ENCODE assay signal across 13 cellular contexts in the genomic region with DNA sequence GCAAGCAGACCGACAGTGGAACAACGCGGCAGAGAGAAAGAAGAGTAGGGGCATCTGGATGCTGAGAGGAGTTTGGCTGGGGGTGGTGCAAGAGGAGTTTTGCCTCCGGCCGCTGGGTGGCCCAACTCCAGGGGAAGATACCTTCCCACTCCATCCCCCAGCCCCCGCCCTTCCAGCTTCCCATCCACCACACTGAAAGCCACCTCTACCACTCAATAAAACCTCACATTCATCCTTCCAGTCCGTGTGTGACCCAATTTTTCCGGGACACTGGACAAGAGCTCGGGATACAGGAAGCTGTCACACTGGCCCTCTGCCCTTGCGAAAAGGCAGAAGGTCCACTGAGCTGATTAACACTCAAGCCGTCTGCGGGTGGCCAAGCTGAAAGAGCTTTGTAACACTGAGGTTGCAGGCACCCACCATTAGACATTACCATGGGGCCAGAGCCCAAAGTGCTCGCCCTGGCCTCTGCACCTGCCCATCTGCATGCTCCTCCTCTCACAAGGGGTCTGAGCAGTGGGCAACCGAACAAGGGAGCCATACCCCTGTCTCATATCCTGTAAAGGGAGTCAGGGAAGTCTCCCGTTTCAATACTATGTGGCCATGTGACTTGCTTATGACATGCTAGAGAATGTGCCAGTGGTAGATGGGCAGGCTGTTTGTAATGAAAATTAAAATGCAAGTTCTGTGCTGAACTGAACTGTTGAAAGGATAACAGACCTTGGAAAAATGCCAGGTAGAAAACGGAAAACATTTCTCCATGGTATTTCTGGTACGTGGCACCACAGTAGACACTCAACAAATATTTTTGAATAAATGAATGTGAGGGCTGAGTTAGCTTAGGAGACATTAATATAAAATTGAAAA.
DNase-seq lines count a peak whose midpoint lies in the region; ATAC-seq, FAIRE-seq and TF ChIP-seq lines count a peak whose summit lies in the region.
"Had no signal": no experiment of that assay in that cellular context is flagged by ENCODE, and none has a peak within 500 bp of the region (broad histone marks: within the 10 kb centered on the region; RNA-seq: fewer than 3 reads in every experiment).

No MANE protein-coding gene starts in this region.

- peak in 1 of 2 experiments; percentile 30; a peak in 1 of 3 replicates for TF ChIP-seq POLR2A in H1 (IDR thresholded peaks at IDR 0.05; ENCODE audit: control extremely low read depth in 1 of 2, low read depth in 2 of 2, low read length in 2 of 2)

- no peak for TF ChIP-seq EP300 in H1 (IDR thresholded peaks at IDR 0.05; ENCODE audit: borderline replicate concordance in 1 of 2, low read depth in 2 of 2, low read length in 2 of 2)

- CTCF ChIA-PET in H1 (lab: Charles Lee; ENCODE audit: partially characterized antibody), result interaction anchor here (0.6 to 2.0 kb wide), 7 partner anchors 11 to 262 kb away, joined by 3 to 5 read pairs (median 3); no protein-coding TSS in a partner anchor

- H3K23me2 ChIP-seq in H1 (ENCODE audit: low read depth, low read length), result no peaks in the 10 kb centered on the region

- peak overlapping the region; percentile 76 for H2BK12ac ChIP-seq in H1 (ENCODE audit: low read depth, low read length)

- peak overlapping the region; percentile 84; the same call in 1 of the 2 replicates for H2BK5ac ChIP-seq in H1 (ENCODE audit: low read depth, low read length)

- H4K5ac ChIP-seq in H1 (ENCODE audit: insufficient read length, low read depth, low read length), result peak overlapping the region; percentile 16

- H3K79me1 ChIP-seq in H1 (ENCODE audit: low read depth, low read length), result no peaks in the 10 kb centered on the region

- peak overlapping the region; percentile 94 for H4K91ac ChIP-seq in H1 (replicated peaks; ENCODE audit: insufficient read length, low read length)

- FAIRE-seq in H1 (lab: Jason Lieb, UNC), result no peak
- FAIRE-seq in frontal cortex (lab: Jason Lieb, UNC), result no peak

- no peaks in the 10 kb centered on the region for H3K9me3 ChIP-seq in H1 (ENCODE audit: insufficient read depth in 2 of 2, low read depth in 1 of 2, low read length in 1 of 2)
- no peaks in the 10 kb centered on the region for H3K9me3 ChIP-seq in thoracic aorta
- H3K9me3 ChIP-seq: Caco-2 had no signal

- DNase-seq in RPMI7951 (ENCODE audit: low read depth) (peak; percentile 72), H1 (ENCODE audit: low read depth in 1 of 2, low spot score in 2 of 2) (peak; percentile 33 to 73), iris pigment epithelial cell (ENCODE audit: low read depth) (peak; percentile 53), thoracic aorta (ENCODE audit: low spot score) (no peak), frontal cortex (ENCODE audit: low spot score in 2 of 2) (no peak), GF-D8 (lab: John Stamatoyannopoulos, UW) (no peak)
- DNase-seq: activated CD4-positive, alpha-beta T cell treated with anti-CD3 and anti-CD28 coated beads, Interleukin-2, amount 10 ng/mL, durations not matched to agents 24 days and 14 days; activated T-cell treated with anti-CD3 and anti-CD28 coated beads, Interleukin-2, amount 50 U/mL, for 48 hours; Caco-2; immature natural killer cell; naive B cell; PC-3 had no signal

- no peak overlapping the region for H3K56ac ChIP-seq in H1 (replicated peaks; ENCODE audit: insufficient read length, low read depth, low read length)

- no peak overlapping the region for H2AK5ac ChIP-seq in H1 (ENCODE audit: low read depth, low read length)

- TF ChIP-seq RAD21 in H1 (IDR thresholded peaks at IDR 0.05 in 1 of 2, conservative IDR thresholded peaks at IDR 0.05 in 1 of 2; ENCODE audit: low read depth in 2 of 2, low read length in 2 of 2), result peak; percentile 45

- peak overlapping the region; percentile 93; the same call in 1 of the 2 replicates for H2BK15ac ChIP-seq in H1 (ENCODE audit: low read length)

- WGBS in H1 (ENCODE audit: extremely low coverage in 1 of 2, insufficient coverage in 1 of 2, insufficient read length in 1 of 2, insufficient replicate concordance in 2 of 2, low coverage in 1 of 2, low lambda C conversion rate in 2 of 2, missing lambda C conversion rate in 1 of 2), 2 experiments, result 44% methylated on average over 17 of the region's 17 CpGs; no CpG with 5 or more reads in 1 of the 2 experiments

- no peak overlapping the region for H3K23ac ChIP-seq in H1 (ENCODE audit: insufficient read length)

- ATAC-seq in thoracic aorta (ENCODE audit: insufficient number of reproducible peaks, low FRiP score, low read depth) (no peak), GM18868 (IDR thresholded peaks at IDR 0.05; ENCODE audit: unreplicated experiment) (no peak)
- ATAC-seq: PC-3 had no signal

- peak overlapping the region; percentile 99 for H2AFZ ChIP-seq in H1 (ENCODE audit: low read length)

- no peak overlapping the region; the same call in 1 of the 2 replicates for H4K8ac ChIP-seq in H1 (ENCODE audit: extremely low read depth, insufficient read depth, low read length)

- H3K36me3 ChIP-seq in H1 (ENCODE audit: control insufficient read depth in 2 of 4, insufficient read depth in 4 of 4, low read length in 3 of 4) (no peaks in the 10 kb centered on the region), thoracic aorta (no peaks in the 10 kb centered on the region)

- H3K27ac ChIP-seq in H1 (ENCODE audit: low read depth, low read length), result peak overlapping the region; percentile 41; the same call in 1 of the 2 replicates
- peak overlapping the region; percentile 54 to 68 for H3K27ac ChIP-seq in thoracic aorta

- H3K4me1 ChIP-seq in H1 (replicated peaks in 1 of 4; ENCODE audit: control insufficient read depth in 3 of 4, insufficient read depth in 4 of 4, low read length in 3 of 4), result peaks cover 3 to 9% (median 4%) of the 10 kb centered on the region in 4 experiments; a peak in 5 of 7 replicates
- peaks cover 10 to 45% of the 10 kb centered on the region in 2 donors for H3K4me1 ChIP-seq in thoracic aorta (ENCODE audit: control insufficient read depth in 1 of 2, low read depth in 2 of 2)

- H2BK20ac ChIP-seq in H1 (ENCODE audit: low read length), result peak overlapping the region; percentile 87; the same call in 1 of the 2 replicates

- POLR2A ChIA-PET in H1 (lab: Charles Lee; ENCODE audit: partially characterized antibody), result interaction anchor here (0.8 kb wide), 1 partner anchor 53 kb away, joined by 3 read pairs; no protein-coding TSS in a partner anchor

- no peaks in the 10 kb centered on the region for H4K20me1 ChIP-seq in H1 (replicated peaks in 1 of 2; ENCODE audit: control insufficient read depth in 1 of 2, insufficient read depth in 2 of 2, low read length in 2 of 2)

- peak overlapping the region in 2 of 4 experiments; percentile 8 to 41; a peak in 4 of 8 replicates for H3K4me3 ChIP-seq in H1 (ENCODE audit: extremely low read depth in 1 of 4, insufficient read depth in 2 of 4, low read depth in 3 of 4, low read length in 4 of 4)
- H3K4me3 ChIP-seq in thoracic aorta, result no peak overlapping the region

- H3K9ac ChIP-seq in H1 (replicated peaks in 1 of 4; ENCODE audit: extremely low read depth in 1 of 4, low read depth in 3 of 4, low read length in 3 of 4), result 0 out of 7 replicates have a peak overlapping the region, but pooled peaks of 1 of the 4 experiments have one; percentile 15

- H3K18ac ChIP-seq in H1 (ENCODE audit: extremely low read depth, low read length), result peak overlapping the region; percentile 68

- H3K27me3 ChIP-seq in H1 (replicated peaks in 1 of 4; ENCODE audit: control insufficient read depth in 3 of 4, extremely low read depth in 1 of 4, insufficient read depth in 3 of 4, low read length in 3 of 4) (no peaks in the 10 kb centered on the region), thoracic aorta (replicated peaks; ENCODE audit: insufficient read depth) (no peaks in the 10 kb centered on the region)

- no peak overlapping the region for H3K14ac ChIP-seq in H1 (ENCODE audit: insufficient read length)

- no peaks in the 10 kb centered on the region for H3K79me2 ChIP-seq in H1 (ENCODE audit: control insufficient read depth in 1 of 2, insufficient read depth in 2 of 2, low read length in 2 of 2)

- peak overlapping the region; percentile 17 to 59 for H3K4me2 ChIP-seq in H1 (ENCODE audit: insufficient read depth in 1 of 2, low read depth in 2 of 2, low read length in 2 of 2)

- no peak overlapping the region for H3K4ac ChIP-seq in H1 (replicated peaks; ENCODE audit: insufficient read length, low read depth, low read length)

- peak overlapping the region; percentile 60 for H2BK120ac ChIP-seq in H1 (replicated peaks; ENCODE audit: low read depth, low read length)

- TF ChIP-seq CTCF in H1 (IDR thresholded peaks at IDR 0.05; ENCODE audit: control extremely low read depth in 1 of 3, insufficient read depth in 1 of 3, low read depth in 1 of 3, low read length in 3 of 3) (peak; percentile 44 to 67 (median 65)), thoracic aorta (IDR thresholded peaks at IDR 0.05) (no peak)

TF ChIP-seq in H1, 55 proteins besides CTCF, POLR2A, EP300 and RAD21:
- TF ChIP-seq SAP30 (IDR thresholded peaks at IDR 0.05; ENCODE audit: insufficient read depth, insufficient replicate concordance, low read length) (no peak), SP1 (IDR thresholded peaks at IDR 0.05; ENCODE audit: low read depth, low read length) (0 out of 2 replicates have a peak, but pooled peaks have one; percentile 29), EZH2 (IDR thresholded peaks at IDR 0.05; ENCODE audit: low read depth, low read length, severe bottlenecking) (no peak), TEAD4 (IDR thresholded peaks at IDR 0.05; ENCODE audit: low read depth, low read length) (no peak), RBBP5 (IDR thresholded peaks at IDR 0.05; ENCODE audit: borderline replicate concordance, low read depth, low read length) (0 out of 2 replicates have a peak, but pooled peaks have one; percentile 45), CEBPB (IDR thresholded peaks at IDR 0.05; ENCODE audit: low read depth, low read length) (0 out of 2 replicates have a peak, but pooled peaks have one; percentile 9), KDM4A (IDR thresholded peaks at IDR 0.05; ENCODE audit: low read depth, low read length, severe bottlenecking) (peak; percentile 16), HDAC2 (IDR thresholded peaks at IDR 0.05; ENCODE audit: borderline replicate concordance in 1 of 2, low read depth in 2 of 2, low read length in 2 of 2) (no peak)
- TF ChIP-seq, protein P1, sequence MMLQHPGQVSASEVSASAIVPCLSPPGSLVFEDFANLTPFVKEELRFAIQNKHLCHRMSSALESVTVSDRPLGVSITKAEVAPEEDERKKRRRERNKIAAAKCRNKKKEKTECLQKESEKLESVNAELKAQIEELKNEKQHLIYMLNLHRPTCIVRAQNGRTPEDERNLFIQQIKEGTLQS (IDR thresholded peaks at IDR 0.05; ENCODE audit: insufficient read depth, low read depth, low read length), result no peak

Comparison
In these comparisons a context has a peak if more than half of its experiments do, and no peak if none do; other contexts are left out.
1. DNase-seq: peak in RPMI7951 (single experiment), H1 (2 of 2) and iris pigment epithelial cell (single experiment); none in thoracic aorta (single experiment), frontal cortex (0 of 2) and GF-D8 (single experiment).